26 cellular contexts compared by ENCODE assay signal in genomic region chr10:48935141-48935540, GRCh38. TPM values are rescaled to one million over a fixed set of nuclear protein-coding genes. Genes with fewer than 3 reads are reported as not detected.
DNase-seq lines count a peak whose midpoint lies in the region; ATAC-seq and TF ChIP-seq lines count a peak whose summit lies in the region.
"Had no signal": no experiment of that assay in that cellular context is flagged by ENCODE, and none has a peak within 500 bp of the region (broad histone marks: within the 10 kb centered on the region; RNA-seq: fewer than 3 reads in every experiment).

No MANE protein-coding gene starts in this region.

- no peaks in the 10 kb centered on the region for H3K36me3 Mint-ChIP-seq in activated CD8-positive, alpha-beta memory T cell treated with anti-CD3 and anti-CD28 coated beads, Interleukin-2, amount 10 ng/mL, durations not matched to agents 7 days and 5 days
- H3K36me3 Mint-ChIP-seq: IgD-negative memory B cell, natural killer cell had no signal

- no peaks in the 10 kb centered on the region for H3K27me3 ChIP-seq in body of pancreas
- H3K27me3 ChIP-seq: testis had no signal

- TF ChIP-seq CTCF in body of pancreas (IDR thresholded peaks at IDR 0.05): no peak

- no peaks in the 10 kb centered on the region for H3K9me3 ChIP-seq in body of pancreas
- H3K9me3 ChIP-seq: A549, prostate gland, testis had no signal

- H3K4me3 Mint-ChIP-seq in activated CD8-positive, alpha-beta memory T cell treated with anti-CD3 and anti-CD28 coated beads, Interleukin-2, amount 10 ng/mL, durations not matched to agents 7 days and 5 days: no peak overlapping the region
- H3K4me3 Mint-ChIP-seq: activated T-helper 17 cell treated with anti-CD3 and anti-CD28 coated beads, Interleukin-2, amount 50 U/mL, for 72 hours; IgD-negative memory B cell; natural killer cell had no signal

- DNase-seq in activated CD8-positive, alpha-beta memory T cell treated with anti-CD3 and anti-CD28 coated beads, Interleukin-2, amount 10 ng/mL, durations not matched to agents 7 days and 5 days: peak; percentile 40
- DNase-seq in activated CD8-positive, alpha-beta memory T cell treated with anti-CD3 and anti-CD28 coated beads, Interleukin-2, amount 50 U/mL, for 4 hours: no peak
- DNase-seq in body of pancreas (no peak), mesenteric fat pad (ENCODE audit: low spot score) (peak; percentile 55), germinal center (ENCODE audit: low spot score) (no peak)
- no peak for DNase-seq in activated CD4-positive, alpha-beta T cell treated with anti-CD3 and anti-CD28 coated beads, Interleukin-2, amount 50 U/mL, for 1 hour
- DNase-seq in central memory CD4-positive, alpha-beta T cell: no peak
- DNase-seq: C1 segment of cervical spinal cord; DMS 273 treated with DMSO at 0.1 percent for 48 hours; mammary epithelial cell; MV-4-11; natural killer cell; NCI-H1930; NCI-H524; OCI-M1; stimulated activated CD4-positive, alpha-beta T cell treated with anti-CD3 and anti-CD28 coated beads, Interleukin-4, amount 100 ng/mL, for 4 hours; testis had no signal

- H3K4me1 ChIP-seq in body of pancreas: no peaks in the 10 kb centered on the region
- H3K4me1 ChIP-seq: A549, prostate gland, testis had no signal

- 15 to 17% methylated on average over 11 of the region's 11 CpGs for WGBS in body of pancreas, 2 donors

- no peak overlapping the region for H3K4me3 ChIP-seq in body of pancreas
- H3K4me3 ChIP-seq: A549, prostate gland, testis had no signal

- no peak for TF ChIP-seq POLR2A in body of pancreas (IDR thresholded peaks at IDR 0.05)

- intact Hi-C loops in body of pancreas (cut with DNase I): no loop called here

- H3K36me3 ChIP-seq in body of pancreas (replicated peaks in 1 of 2; ENCODE audit: insufficient read depth in 1 of 2, low read depth in 2 of 2): no peaks in the 10 kb centered on the region
- H3K36me3 ChIP-seq: prostate gland had no signal

- H3K27ac Mint-ChIP-seq in activated CD8-positive, alpha-beta memory T cell treated with anti-CD3 and anti-CD28 coated beads, Interleukin-2, amount 10 ng/mL, durations not matched to agents 7 days and 5 days: no peak overlapping the region
- H3K27ac Mint-ChIP-seq: activated T-helper 17 cell treated with anti-CD3 and anti-CD28 coated beads, Interleukin-2, amount 50 U/mL, for 72 hours; natural killer cell had no signal

- ATAC-seq in activated CD8-positive, alpha-beta memory T cell treated with anti-CD3 and anti-CD28 coated beads, Interleukin-2, amount 10 ng/mL, durations not matched to agents 7 days and 5 days: no peak
- ATAC-seq in body of pancreas (peak; percentile 9), HG03159 (IDR thresholded peaks at IDR 0.05; ENCODE audit: unreplicated experiment) (no peak)
- ATAC-seq: A549; activated T-helper 17 cell treated with anti-CD3 and anti-CD28 coated beads, Interleukin-2, amount 50 U/mL, for 72 hours had no signal

- no peaks in the 10 kb centered on the region for H3K4me1 Mint-ChIP-seq in activated CD8-positive, alpha-beta memory T cell treated with anti-CD3 and anti-CD28 coated beads, Interleukin-2, amount 10 ng/mL, durations not matched to agents 7 days and 5 days
- H3K4me1 Mint-ChIP-seq: activated T-helper 17 cell treated with anti-CD3 and anti-CD28 coated beads, Interleukin-2, amount 50 U/mL, for 72 hours; natural killer cell had no signal

- CTCF ChIA-PET in activated CD8-positive, alpha-beta memory T cell treated with anti-CD3 and anti-CD28 coated beads, Interleukin-2, amount 10 ng/mL, durations not matched to agents 7 days and 5 days (lab: Charles Lee): no interaction called here

- no peaks in the 10 kb centered on the region for H3K27me3 Mint-ChIP-seq in activated CD8-positive, alpha-beta memory T cell treated with anti-CD3 and anti-CD28 coated beads, Interleukin-2, amount 10 ng/mL, durations not matched to agents 7 days and 5 days
- H3K27me3 Mint-ChIP-seq: activated T-helper 17 cell treated with anti-CD3 and anti-CD28 coated beads, Interleukin-2, amount 50 U/mL, for 72 hours; IgD-negative memory B cell had no signal

- no peak overlapping the region for H3K27ac ChIP-seq in body of pancreas
- H3K27ac ChIP-seq: A549, prostate gland, testis had no signal

- no peaks in the 10 kb centered on the region for H3K9me3 Mint-ChIP-seq in activated CD8-positive, alpha-beta memory T cell treated with anti-CD3 and anti-CD28 coated beads, Interleukin-2, amount 10 ng/mL, durations not matched to agents 7 days and 5 days (ENCODE audit: low read depth)
- H3K9me3 Mint-ChIP-seq: activated T-helper 17 cell treated with anti-CD3 and anti-CD28 coated beads, Interleukin-2, amount 50 U/mL, for 72 hours; IgD-negative memory B cell; natural killer cell had no signal

RNA-seq across cellular contexts. Expression of gene LRRC18, which starts 4.5 kb away (rescaled TPM):
- total RNA-seq in activated CD8-positive, alpha-beta memory T cell treated with anti-CD3 and anti-CD28 coated beads, Interleukin-2, amount 10 ng/mL, durations not matched to agents 7 days and 5 days: not detected
- not detected for total RNA-seq in body of pancreas
- total RNA-seq in mesenteric fat pad: not detected
- total RNA-seq: activated CD8-positive, alpha-beta memory T cell treated with anti-CD3 and anti-CD28 coated beads for 36 hours; activated T-helper 17 cell treated with anti-CD3 and anti-CD28 coated beads, Interleukin-2, amount 50 U/mL, for 72 hours; dermis microvascular lymphatic vessel endothelial cell; epithelial cell of proximal tubule; mammary epithelial cell; natural killer cell; SK-MEL-5 had no signal

Comparison
In these comparisons a context has a peak if more than half of its experiments do, and no peak if none do; other contexts are left out.
1. DNase-seq: peak in activated CD8-positive, alpha-beta memory T cell treated with anti-CD3 and anti-CD28 coated beads, Interleukin-2, amount 10 ng/mL, durations not matched to agents 7 days and 5 days (single experiment) and mesenteric fat pad (single experiment); none in activated CD8-positive, alpha-beta memory T cell treated with anti-CD3 and anti-CD28 coated beads, Interleukin-2, amount 50 U/mL, for 4 hours (single experiment), body of pancreas (0 of 4), germinal center (single experiment), activated CD4-positive, alpha-beta T cell treated with anti-CD3 and anti-CD28 coated beads, Interleukin-2, amount 50 U/mL, for 1 hour (single experiment) and central memory CD4-positive, alpha-beta T cell (single experiment).